Comparison of ENCODE assay signal across 4 cellular contexts in the genomic region with DNA sequence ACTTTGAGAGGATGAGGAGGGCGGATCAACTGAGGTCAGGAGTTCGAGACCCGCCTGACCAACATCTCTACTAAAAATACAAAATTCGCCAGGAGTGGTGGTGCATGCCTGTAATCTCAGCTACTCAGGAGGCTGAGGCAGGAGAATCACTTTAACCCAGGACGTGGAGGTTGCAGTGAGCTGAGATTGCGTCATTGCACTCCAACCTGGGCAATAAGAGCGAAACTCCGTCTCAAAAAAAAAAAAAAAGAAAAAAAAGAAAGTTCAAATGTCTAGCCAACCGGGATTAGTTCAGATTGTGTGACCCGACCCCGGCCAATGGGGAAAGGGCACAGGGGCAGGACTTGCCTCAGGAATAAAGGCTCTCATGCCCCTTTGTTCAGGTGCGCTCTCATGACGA. TPM values are rescaled to one million over a fixed set of nuclear protein-coding genes. Genes with fewer than 3 reads are reported as not detected.
"Had no signal": no experiment of that assay in that cellular context is flagged by ENCODE, and none has a peak within 500 bp of the region (broad histone marks: within the 10 kb centered on the region; RNA-seq: fewer than 3 reads in every experiment).

No MANE protein-coding gene starts in this region.

RNA-seq across cellular contexts. Expression of a gene that starts 5.8 kb away (rescaled TPM):
- total RNA-seq: HT-29, HT1080 had no signal
- polyA plus RNA-seq: IgD-negative memory B cell had no signal

RNA-seq across cellular contexts. Expression of a gene that starts 5.9 kb away (rescaled TPM):
- total RNA-seq: HT-29, HT1080, IMR-90 had no signal

RNA-seq across cellular contexts. Expression of a gene that starts 58.2 kb away (rescaled TPM):
- total RNA-seq: HT-29, HT1080, IMR-90 had no signal
- polyA plus RNA-seq: IgD-negative memory B cell, IMR-90 had no signal
